8 cellular contexts compared by ENCODE assay signal in genomic region chr7:92837214-92837749, GRCh38. TPM values are rescaled to one million over a fixed set of nuclear protein-coding genes. Genes with fewer than 3 reads are reported as not detected.
DNase-seq lines count a peak whose midpoint lies in the region; ATAC-seq and TF ChIP-seq lines count a peak whose summit lies in the region.

No MANE protein-coding gene starts in this region.

- H3K36me3 Mint-ChIP-seq in activated CD4-positive, alpha-beta T cell treated with anti-CD3 and anti-CD28 coated beads for 36 hours (ENCODE audit: low read depth) = peaks cover 23% of the 10 kb centered on the region
- peaks cover 1% of the 10 kb centered on the region for H3K36me3 Mint-ChIP-seq in progenitor cell of endocrine pancreas (ENCODE audit: insufficient read depth)

- DNase-seq in activated CD4-positive, alpha-beta T cell treated with anti-CD3 and anti-CD28 coated beads for 36 hours = no peak
- DNase-seq in activated CD4-positive, alpha-beta T cell treated with anti-CD3 and anti-CD28 coated beads, Interleukin-2, amount 50 U/mL, for 1 hour = no peak
- peak; percentile 32 for DNase-seq in RPMI7951 (ENCODE audit: low read depth)
- no peak for DNase-seq in epithelial cell of prostate (ENCODE audit: low read depth, low spot score)
- no peak for DNase-seq in progenitor cell of endocrine pancreas (ENCODE audit: low spot score, unreplicated experiment)
- DNase-seq in amygdala (lab: John Stamatoyannopoulos, UW) = no peak

- H3K27ac ChIP-seq in epithelial cell of prostate = peak overlapping the region; percentile 76

- peak overlapping the region; percentile 96 for H3K4me3 Mint-ChIP-seq in activated CD4-positive, alpha-beta T cell treated with anti-CD3 and anti-CD28 coated beads for 36 hours
- H3K4me3 Mint-ChIP-seq in progenitor cell of endocrine pancreas (ENCODE audit: low read depth) = peak overlapping the region; percentile 80

- ATAC-seq in activated CD4-positive, alpha-beta T cell treated with anti-CD3 and anti-CD28 coated beads for 36 hours = no peak
- ATAC-seq in GM18519 (IDR thresholded peaks at IDR 0.05; ENCODE audit: low FRiP score, unreplicated experiment) (no peak), GM19395 (IDR thresholded peaks at IDR 0.05; ENCODE audit: unreplicated experiment) (no peak)

- POLR2A ChIA-PET in activated CD4-positive, alpha-beta T cell treated with anti-CD3 and anti-CD28 coated beads for 36 hours (lab: Charles Lee) = interaction anchor here (1.1 to 1.6 kb wide), 2 partner anchors 67 kb away, joined by 4 to 9 read pairs; no protein-coding TSS in a partner anchor

- no peak for TF ChIP-seq CTCF in progenitor cell of endocrine pancreas (IDR thresholded peaks at IDR 0.05; ENCODE audit: unreplicated experiment)

- peaks cover 16% of the 10 kb centered on the region for H3K27me3 Mint-ChIP-seq in activated CD4-positive, alpha-beta T cell treated with anti-CD3 and anti-CD28 coated beads for 36 hours
- H3K27me3 Mint-ChIP-seq in progenitor cell of endocrine pancreas = peaks cover 49% of the 10 kb centered on the region

- H3K27ac Mint-ChIP-seq in activated CD4-positive, alpha-beta T cell treated with anti-CD3 and anti-CD28 coated beads for 36 hours = peak overlapping the region; percentile 92
- H3K27ac Mint-ChIP-seq in progenitor cell of endocrine pancreas = no peak overlapping the region

- no peaks in the 10 kb centered on the region for H3K9me3 Mint-ChIP-seq in activated CD4-positive, alpha-beta T cell treated with anti-CD3 and anti-CD28 coated beads for 36 hours (ENCODE audit: low read depth)
- H3K9me3 Mint-ChIP-seq in progenitor cell of endocrine pancreas (ENCODE audit: low read depth) = no peaks in the 10 kb centered on the region

- H3K4me1 Mint-ChIP-seq in activated CD4-positive, alpha-beta T cell treated with anti-CD3 and anti-CD28 coated beads for 36 hours = peaks cover 13% of the 10 kb centered on the region
- peaks cover 16% of the 10 kb centered on the region for H3K4me1 Mint-ChIP-seq in progenitor cell of endocrine pancreas (ENCODE audit: low read depth)

- intact Hi-C loops in activated CD4-positive, alpha-beta T cell treated with anti-CD3 and anti-CD28 coated beads for 36 hours (cut with DNase I, micrococcal nuclease) = loop anchor here (5.0 to 10.0 kb wide), 4 partner anchors 120 to 1818 kb away; partner anchors contain the start of genes HEPACAM2 (in 1 of the 2), SGCE (in 1 of the 2) and VPS50 (in 1 of the 2)

- CTCF ChIA-PET in activated CD4-positive, alpha-beta T cell treated with anti-CD3 and anti-CD28 coated beads for 36 hours (lab: Charles Lee) = interaction anchor here (1.0 to 2.3 kb wide), 5 partner anchors 13 to 216 kb away, joined by 3 to 9 read pairs (median 3); no protein-coding TSS in a partner anchor

RNA-seq across cellular contexts. Expression of gene CDK6, which starts 0.9 kb away (rescaled TPM):
- total RNA-seq in activated CD4-positive, alpha-beta T cell treated with anti-CD3 and anti-CD28 coated beads for 36 hours = 100 to 1,000 TPM; 118 to 135 TPM
- 41.6 and 45.1 TPM in 2 replicates for total RNA-seq in RPMI7951 (2014; rRNA removed; shearing (Covaris generic))
- 23.3 and 29.1 TPM in 2 replicates for total RNA-seq in progenitor cell of endocrine pancreas
